17 cellular contexts compared by ENCODE assay signal in genomic region chr19:13917888-13918406, GRCh38. TPM values are rescaled to one million over a fixed set of nuclear protein-coding genes. Genes with fewer than 3 reads are reported as not detected.
DNase-seq lines count a peak whose midpoint lies in the region; ATAC-seq and TF ChIP-seq lines count a peak whose summit lies in the region.
"Had no signal": no experiment of that assay in that cellular context is flagged by ENCODE, and none has a peak within 500 bp of the region (broad histone marks: within the 10 kb centered on the region; RNA-seq: fewer than 3 reads in every experiment).

No MANE protein-coding gene starts in this region.

- H3K4me1 ChIP-seq in heart right ventricle: peaks cover 0 to 24% (median 7%) of the 10 kb centered on the region in 9 donors
- H3K4me1 ChIP-seq in right atrium auricular region: no peaks in the 10 kb centered on the region
- no peaks in the 10 kb centered on the region for H3K4me1 ChIP-seq in gastroesophageal sphincter
- H3K4me1 ChIP-seq in lower lobe of right lung: peaks cover 10% of the 10 kb centered on the region

- WGBS in heart right ventricle, 2 donors: 67 to 68% methylated on average over 14 of the region's 14 CpGs
- WGBS in gastroesophageal sphincter (ENCODE audit: low coverage in 1 of 2), 2 donors: 69 to 82% methylated on average over 4 to 6 of the region's 14 CpGs

- peak overlapping the region in 5 of 10 donors; percentile 33 to 62 (median 55) for H3K27ac ChIP-seq in heart right ventricle
- H3K27ac ChIP-seq in right atrium auricular region: no peak overlapping the region
- H3K27ac ChIP-seq in gastroesophageal sphincter: no peak overlapping the region
- H3K27ac ChIP-seq in lower lobe of right lung: no peak overlapping the region
- H3K27ac ChIP-seq: GM23248, PC-9 had no signal

- intact Hi-C loops in heart right ventricle (cut with DNase I): no loop called here
- intact Hi-C loops in lower lobe of right lung (cut with DNase I): no loop called here
- intact Hi-C loops in left colon (cut with DNase I, micrococcal nuclease): no loop called here

- no peaks in the 10 kb centered on the region for H3K27me3 ChIP-seq in heart right ventricle
- no peaks in the 10 kb centered on the region for H3K27me3 ChIP-seq in right atrium auricular region
- no peaks in the 10 kb centered on the region for H3K27me3 ChIP-seq in gastroesophageal sphincter
- H3K27me3 ChIP-seq in lower lobe of right lung (ENCODE audit: low read depth): no peaks in the 10 kb centered on the region

- no peak for TF ChIP-seq EP300 in gastroesophageal sphincter (IDR thresholded peaks at IDR 0.05)

- ATAC-seq in heart right ventricle: peak; percentile 63 to 87 (median 78)
- peak; percentile 44 for ATAC-seq in gastroesophageal sphincter
- ATAC-seq in lower lobe of right lung: peak; percentile 13 to 32
- ATAC-seq in left colon: no peak

- DNase-seq in heart right ventricle (peak; percentile 54 to 66), right atrium auricular region (ENCODE audit: low spot score) (no peak), lower lobe of right lung (no peak), left colon (no peak), NCI-H2171 (lab: John Stamatoyannopoulos, UW) (no peak)
- no peak for DNase-seq in activated CD4-positive, CD25-positive, alpha-beta regulatory T cell treated with anti-CD3 and anti-CD28 coated beads, Interleukin-2, amount 50 U/mL, for 72 hours
- DNase-seq: CD4-positive, CD25-positive, alpha-beta regulatory T cell; DMS53; GM23248; NCI-H1092; NCI-H2107; NCI-H446; PC-9; SHP77 had no signal

- H3K36me3 ChIP-seq in heart right ventricle: peaks cover 13 to 100% (median 47%) of the 10 kb centered on the region in 9 donors
- peaks cover 70% of the 10 kb centered on the region for H3K36me3 ChIP-seq in right atrium auricular region
- peaks cover 0 to 100% of the 10 kb centered on the region in 2 donors for H3K36me3 ChIP-seq in gastroesophageal sphincter
- peaks cover 95% of the 10 kb centered on the region for H3K36me3 ChIP-seq in lower lobe of right lung

- H3K9me3 ChIP-seq in heart right ventricle (peaks cover 0 to 8% (median 0%) of the 10 kb centered on the region in 11 donors), right atrium auricular region (no peaks in the 10 kb centered on the region), gastroesophageal sphincter (peaks cover 0 to 6% (median 0%) of the 10 kb centered on the region in 3 donors), lower lobe of right lung (no peaks in the 10 kb centered on the region)

- no peak overlapping the region for H3K4me3 ChIP-seq in heart right ventricle
- H3K4me3 ChIP-seq in right atrium auricular region: no peak overlapping the region
- H3K4me3 ChIP-seq in gastroesophageal sphincter: no peak overlapping the region
- no peak overlapping the region for H3K4me3 ChIP-seq in lower lobe of right lung
- H3K4me3 ChIP-seq: GM23248, PC-9 had no signal

- no peak for TF ChIP-seq POLR2A in gastroesophageal sphincter (IDR thresholded peaks at IDR 0.05)

- TF ChIP-seq CTCF in heart right ventricle (IDR thresholded peaks at IDR 0.05): no peak
- TF ChIP-seq CTCF in right atrium auricular region (IDR thresholded peaks at IDR 0.05): no peak
- no peak for TF ChIP-seq CTCF in gastroesophageal sphincter (IDR thresholded peaks at IDR 0.05)
- TF ChIP-seq CTCF in lower lobe of right lung (IDR thresholded peaks at IDR 0.05): no peak

RNA-seq across cellular contexts. Expression of gene CC2D1A, which starts 11.9 kb away (rescaled TPM):
- total RNA-seq in heart right ventricle (10 to 100 TPM; 13.2 to 30.2 (median 19.0) TPM), right atrium auricular region (10 to 100 TPM; 16.1 to 22.6 TPM), gastroesophageal sphincter (10 to 100 TPM; 15.6 to 36.8 (median 22.4) TPM), lower lobe of right lung (32.4 TPM), left colon (100 to 1,000 TPM in 1 of 2 donors, 10 to 100 TPM in 1; 90.8 to 132 TPM)
- polyA plus RNA-seq in heart right ventricle: 10 to 100 TPM; 16.5 to 49.8 TPM

RNA-seq across cellular contexts. Expression of gene BRME1, which starts 12.0 kb away (rescaled TPM):
- under 1 TPM in 8 of 10 donors, not detected in 2; 0.19 to 0.88 (median 0.63) TPM for total RNA-seq in heart right ventricle
- 1 to 10 TPM in 1 of 2 donors, under 1 TPM in 1; 0.38 to 2.0 TPM for polyA plus RNA-seq in heart right ventricle
- under 1 TPM; 0.28 to 0.70 TPM for total RNA-seq in right atrium auricular region
- total RNA-seq in gastroesophageal sphincter: 1 to 10 TPM in 3 of 4 donors, not detected in 1; 1.9 to 2.4 (median 2.2) TPM
- 2.0 TPM for total RNA-seq in lower lobe of right lung
- total RNA-seq in left colon: 1 to 10 TPM; 7.9 to 9.1 TPM

RNA-seq across cellular contexts. Expression of gene PODNL1, which starts 20.3 kb away (rescaled TPM):
- 1 to 10 TPM in 7 of 10 donors, under 1 TPM in 3; 0.76 to 6.2 (median 1.8) TPM for total RNA-seq in heart right ventricle
- 1 to 10 TPM in 1 of 2 donors, under 1 TPM in 1; 0.90 to 2.3 TPM for polyA plus RNA-seq in heart right ventricle
- total RNA-seq in right atrium auricular region: 1 to 10 TPM in 1 of 2 donors, under 1 TPM in 1; 0.47 to 1.1 TPM
- under 1 TPM in 2 of 4 donors, not detected in 2; 0.62 to 0.67 TPM for total RNA-seq in gastroesophageal sphincter
- 2.7 TPM for total RNA-seq in lower lobe of right lung
- 1 to 10 TPM; 2.7 to 5.3 TPM for total RNA-seq in left colon
- total RNA-seq: A673; CD4-positive, CD25-positive, alpha-beta regulatory T cell had no signal

RNA-seq across cellular contexts. Expression of gene DCAF15, which starts 34.4 kb away (rescaled TPM):
- 10 to 100 TPM; 15.5 to 21.2 (median 17.8) TPM for total RNA-seq in heart right ventricle
- 10 to 100 TPM; 26.8 to 50.0 TPM for polyA plus RNA-seq in heart right ventricle
- 10 to 100 TPM; 10.6 to 12.2 TPM for total RNA-seq in right atrium auricular region
- total RNA-seq in gastroesophageal sphincter: 10 to 100 TPM in 2 of 4 donors, 1 to 10 TPM in 2; 5.3 to 20.8 (median 14.5) TPM
- 28.4 TPM for total RNA-seq in lower lobe of right lung
- 10 to 100 TPM; 30.5 to 33.9 TPM for total RNA-seq in left colon

RNA-seq across cellular contexts. Expression of gene NANOS3, which starts 41.0 kb away (rescaled TPM):
- total RNA-seq in heart right ventricle (1 to 10 TPM in 3 of 10 donors, under 1 TPM in 3, not detected in 4; 0.37 to 1.5 (median 0.98) TPM), right atrium auricular region (not detected), gastroesophageal sphincter (1 to 10 TPM in 2 of 4 donors, not detected in 2; 1.1 to 5.0 TPM), lower lobe of right lung (0.68 TPM), left colon (under 1 TPM in 1 of 2 donors, not detected in 1; 0.56 TPM)
- 1 to 10 TPM in 1 of 2 donors, under 1 TPM in 1; 0.41 to 2.9 TPM for polyA plus RNA-seq in heart right ventricle
- total RNA-seq: CD4-positive, CD25-positive, alpha-beta regulatory T cell; GM23248; HT-29 had no signal
- polyA plus RNA-seq: CD4-positive, CD25-positive, alpha-beta regulatory T cell had no signal

Comparison
In these comparisons a context has a peak if more than half of its experiments do, and no peak if none do; other contexts are left out.
1. DNase-seq: peak in heart right ventricle (2 of 2); none in right atrium auricular region (single experiment), lower lobe of right lung (single experiment), left colon (0 of 2), NCI-H2171 (single experiment) and activated CD4-positive, CD25-positive, alpha-beta regulatory T cell treated with anti-CD3 and anti-CD28 coated beads, Interleukin-2, amount 50 U/mL, for 72 hours (single experiment).